Comparison of ENCODE assay signal across 1 cellular context in genomic region chr20:38794057-38794456, GRCh38.
TF ChIP-seq lines count a peak whose summit lies in the region.

No MANE protein-coding gene starts in this region.

TF ChIP-seq in K562, 482 proteins besides CTCF, POLR2A, EP300 and RAD21:
- TF ChIP-seq ZNF121 (CRISPR knock-in tag; conservative IDR thresholded peaks at IDR 0.05): peak; percentile 58
TF ChIP-seq in K562: peak in this region for 1; not testable (repeated sequence) for 481.
